10 cellular contexts compared by ENCODE assay signal in the genomic region with DNA sequence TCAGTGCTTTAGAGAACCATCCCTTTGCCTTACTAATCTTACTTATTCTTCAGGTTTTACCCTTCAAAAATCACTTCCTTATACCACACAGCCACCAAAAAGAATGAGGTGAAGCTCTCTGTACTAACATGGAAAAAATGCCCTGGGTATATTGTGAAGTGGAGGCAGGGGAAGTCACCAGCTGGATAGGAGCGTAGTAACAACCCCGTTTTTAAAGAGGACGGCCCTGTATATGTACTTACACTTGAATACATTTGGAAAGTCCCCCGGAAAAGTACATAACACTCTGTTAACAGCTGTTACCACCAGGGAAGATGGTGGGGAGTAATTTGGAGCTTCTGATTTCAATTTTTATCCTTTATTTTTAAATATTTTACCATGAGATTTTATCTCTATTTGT. TPM values are rescaled to one million over a fixed set of nuclear protein-coding genes. Genes with fewer than 3 reads are reported as not detected.
DNase-seq lines count a peak whose midpoint lies in the region; ATAC-seq lines count a peak whose summit lies in the region.
"Had no signal": no experiment of that assay in that cellular context is flagged by ENCODE, and none has a peak within 500 bp of the region (broad histone marks: within the 10 kb centered on the region; RNA-seq: fewer than 3 reads in every experiment).

No MANE protein-coding gene starts in this region.

- no peaks in the 10 kb centered on the region for H3K9me3 Mint-ChIP-seq in activated CD4-positive, alpha-beta T cell treated with anti-CD3 and anti-CD28 coated beads for 36 hours (ENCODE audit: low read depth)
- H3K9me3 Mint-ChIP-seq in stimulated activated naive CD8-positive, alpha-beta T cell treated with anti-CD3 and anti-CD28 coated beads, Interleukin-15, Interleukin-2, amounts not matched to agents 100 ng/mL and 50 ng/mL, for 24 hours: peaks cover 5% of the 10 kb centered on the region
- H3K9me3 Mint-ChIP-seq: H9 had no signal

- POLR2A ChIA-PET in activated CD4-positive, alpha-beta T cell treated with anti-CD3 and anti-CD28 coated beads for 36 hours (lab: Charles Lee): interaction anchor here (0.7 to 1.2 kb wide), 4 partner anchors 9 to 28 kb away, joined by 3 to 4 read pairs (median 3); a partner anchor contains a TSS

- peaks cover 58% of the 10 kb centered on the region for H3K4me1 Mint-ChIP-seq in activated CD4-positive, alpha-beta T cell treated with anti-CD3 and anti-CD28 coated beads for 36 hours
- H3K4me1 Mint-ChIP-seq in stimulated activated naive CD8-positive, alpha-beta T cell treated with anti-CD3 and anti-CD28 coated beads, Interleukin-15, Interleukin-2, amounts not matched to agents 100 ng/mL and 50 ng/mL, for 24 hours (ENCODE audit: low read depth): peaks cover 58% of the 10 kb centered on the region

- peak; percentile 68 for ATAC-seq in activated CD4-positive, alpha-beta T cell treated with anti-CD3 and anti-CD28 coated beads for 36 hours
- no peak for ATAC-seq in HG03280 (IDR thresholded peaks at IDR 0.05; ENCODE audit: unreplicated experiment)

- CTCF ChIA-PET in activated CD4-positive, alpha-beta T cell treated with anti-CD3 and anti-CD28 coated beads for 36 hours (lab: Charles Lee): interaction anchor here (0.6 to 1.8 kb wide), 10 partner anchors 11 to 704 kb away, joined by 3 to 21 read pairs (median 4); a partner anchor contains a TSS

- no peaks in the 10 kb centered on the region for H3K36me3 Mint-ChIP-seq in activated CD4-positive, alpha-beta T cell treated with anti-CD3 and anti-CD28 coated beads for 36 hours (ENCODE audit: low read depth)
- H3K36me3 Mint-ChIP-seq in stimulated activated naive CD8-positive, alpha-beta T cell treated with anti-CD3 and anti-CD28 coated beads, Interleukin-15, Interleukin-2, amounts not matched to agents 100 ng/mL and 50 ng/mL, for 24 hours (ENCODE audit: low read depth): no peaks in the 10 kb centered on the region

- H3K27ac Mint-ChIP-seq in activated CD4-positive, alpha-beta T cell treated with anti-CD3 and anti-CD28 coated beads for 36 hours: peak overlapping the region; percentile 94
- H3K27ac Mint-ChIP-seq in stimulated activated naive CD8-positive, alpha-beta T cell treated with anti-CD3 and anti-CD28 coated beads, Interleukin-15, Interleukin-2, amounts not matched to agents 100 ng/mL and 50 ng/mL, for 24 hours: peak overlapping the region; percentile 78
- H3K27ac Mint-ChIP-seq: H9 had no signal

- peak; percentile 21 for DNase-seq in activated CD4-positive, alpha-beta T cell treated with anti-CD3 and anti-CD28 coated beads for 36 hours
- no peak for DNase-seq in activated CD4-positive, alpha-beta T cell treated with anti-CD3 and anti-CD28 coated beads for 4 hours
- DNase-seq in NCI-H526 treated with DMSO at 0.1 percent for 48 hours (lab: John Stamatoyannopoulos, UW): peak; percentile 42
- no peak for DNase-seq in effector memory CD4-positive, alpha-beta T cell
- DNase-seq in DMS114 treated with DMSO at 0.1 percent for 48 hours (lab: John Stamatoyannopoulos, UW; ENCODE audit: unreplicated experiment): no peak
- no peak for DNase-seq in midbrain (lab: John Stamatoyannopoulos, UW)
- DNase-seq: BE2C, H9 had no signal

- H3K36me3 ChIP-seq in effector memory CD4-positive, alpha-beta T cell (ENCODE audit: control insufficient read depth, insufficient read depth, low read length): no peaks in the 10 kb centered on the region
- H3K36me3 ChIP-seq: BE2C had no signal

- H3K4me3 Mint-ChIP-seq in activated CD4-positive, alpha-beta T cell treated with anti-CD3 and anti-CD28 coated beads for 36 hours: peak overlapping the region; percentile 7
- H3K4me3 Mint-ChIP-seq in stimulated activated naive CD8-positive, alpha-beta T cell treated with anti-CD3 and anti-CD28 coated beads, Interleukin-15, Interleukin-2, amounts not matched to agents 100 ng/mL and 50 ng/mL, for 24 hours: peak overlapping the region; percentile 55
- H3K4me3 Mint-ChIP-seq: H9 had no signal

- no peaks in the 10 kb centered on the region for H3K27me3 ChIP-seq in effector memory CD4-positive, alpha-beta T cell (replicated peaks; ENCODE audit: control insufficient read depth, insufficient read depth, low read length, poor library complexity, severe bottlenecking)
- H3K27me3 ChIP-seq: BE2C had no signal

- no peak overlapping the region for H3K4me3 ChIP-seq in effector memory CD4-positive, alpha-beta T cell (ENCODE audit: insufficient read depth, low read depth, low read length, poor library complexity, severe bottlenecking)

- H3K27me3 Mint-ChIP-seq in activated CD4-positive, alpha-beta T cell treated with anti-CD3 and anti-CD28 coated beads for 36 hours: no peaks in the 10 kb centered on the region
- no peaks in the 10 kb centered on the region for H3K27me3 Mint-ChIP-seq in stimulated activated naive CD8-positive, alpha-beta T cell treated with anti-CD3 and anti-CD28 coated beads, Interleukin-15, Interleukin-2, amounts not matched to agents 100 ng/mL and 50 ng/mL, for 24 hours

- H3K27ac ChIP-seq in effector memory CD4-positive, alpha-beta T cell (ENCODE audit: insufficient read depth, low read length, poor library complexity, severe bottlenecking): peak overlapping the region; percentile 67

- H3K9me3 ChIP-seq in effector memory CD4-positive, alpha-beta T cell (ENCODE audit: control insufficient read depth, low read length): no peaks in the 10 kb centered on the region
- H3K9me3 ChIP-seq: BE2C had no signal

- intact Hi-C loops in activated CD4-positive, alpha-beta T cell treated with anti-CD3 and anti-CD28 coated beads for 36 hours (cut with DNase I, micrococcal nuclease): loop anchor here in 1 of 2 experiments (2.0 kb wide), 1 partner anchor 27 kb away; a partner anchor contains a TSS

- H3K4me1 ChIP-seq in effector memory CD4-positive, alpha-beta T cell (ENCODE audit: control insufficient read depth, insufficient read depth, low read length, poor library complexity, severe bottlenecking): peaks cover 44% of the 10 kb centered on the region
- H3K4me1 ChIP-seq: BE2C had no signal

RNA-seq across cellular contexts. Expression of a gene that starts 28.2 kb away (rescaled TPM):
- 100 to 1,000 TPM; 198 to 206 TPM for total RNA-seq in activated CD4-positive, alpha-beta T cell treated with anti-CD3 and anti-CD28 coated beads for 36 hours

RNA-seq across cellular contexts. Expression of a gene that starts 47.3 kb away (rescaled TPM):
- 100 to 1,000 TPM; 279 to 314 TPM for total RNA-seq in activated CD4-positive, alpha-beta T cell treated with anti-CD3 and anti-CD28 coated beads for 36 hours

Comparison
In these comparisons a context has a peak if more than half of its experiments do, and no peak if none do; other contexts are left out.
1. DNase-seq: peak in activated CD4-positive, alpha-beta T cell treated with anti-CD3 and anti-CD28 coated beads for 36 hours (single experiment) and NCI-H526 treated with DMSO at 0.1 percent for 48 hours (single experiment); none in activated CD4-positive, alpha-beta T cell treated with anti-CD3 and anti-CD28 coated beads for 4 hours (0 of 2), effector memory CD4-positive, alpha-beta T cell (0 of 3), DMS114 treated with DMSO at 0.1 percent for 48 hours (single experiment) and midbrain (single experiment).